Comparison of ENCODE assay signal across 8 cellular contexts in genomic region chr19:56595548-56595899, GRCh38. TPM values are rescaled to one million over a fixed set of nuclear protein-coding genes. Genes with fewer than 3 reads are reported as not detected.
A peak's percentile ranks its signal among the peaks of the same experiment; 100 is the strongest.
DNase-seq lines count a peak whose midpoint lies in the region; ATAC-seq and TF ChIP-seq lines count a peak whose summit lies in the region.

No MANE protein-coding gene starts in this region.

- H3K4me3 Mint-ChIP-seq in CD8-positive, alpha-beta T cell = peak overlapping the region; percentile 91
- peak overlapping the region; percentile 94 for H3K4me3 Mint-ChIP-seq in type B pancreatic cell

- 3% methylated on average over 4 of the region's 4 CpGs for WGBS in liver

- peak overlapping the region; percentile 58 for H3K27ac ChIP-seq in CD8-positive, alpha-beta T cell (ENCODE audit: low read depth, low read length)
- H3K27ac ChIP-seq in ascending aorta = peak overlapping the region; percentile 67 to 75
- H3K27ac ChIP-seq in liver (ENCODE audit: low read depth in 1 of 2, low read length in 2 of 2) = peak overlapping the region; percentile 25 to 36

- H3K9me3 Mint-ChIP-seq in CD8-positive, alpha-beta T cell = peaks cover 21% of the 10 kb centered on the region
- peaks cover 12% of the 10 kb centered on the region for H3K9me3 Mint-ChIP-seq in type B pancreatic cell

- H3K27me3 Mint-ChIP-seq in CD8-positive, alpha-beta T cell (ENCODE audit: low read depth) = no peaks in the 10 kb centered on the region
- H3K27me3 Mint-ChIP-seq in type B pancreatic cell = no peaks in the 10 kb centered on the region

- TF ChIP-seq RAD21 in liver (IDR thresholded peaks at IDR 0.05) = no peak

- H3K9me3 ChIP-seq in CD8-positive, alpha-beta T cell (ENCODE audit: low read length) = no peaks in the 10 kb centered on the region
- H3K9me3 ChIP-seq in ascending aorta (peaks cover 4 to 32% of the 10 kb centered on the region in 2 donors), liver (ENCODE audit: control insufficient read depth in 4 of 4, low read length in 3 of 4) (peaks cover 10 to 32% (median 24%) of the 10 kb centered on the region in 4 donors)

- CTCF ChIA-PET in CD8-positive, alpha-beta T cell (lab: Charles Lee) = no interaction called here

- intact Hi-C loops in CD8-positive, alpha-beta T cell (cut with DNase I, micrococcal nuclease) = loop anchor here (1.0 to 10.0 kb wide), 8 partner anchors 28 to 1559 kb away; partner anchors contain the start of genes ZFP28 (in 2 of the 2), ZNF470 (in 2 of the 2), ZNF582 (in 2 of the 2) and ZNF835 (in 2 of the 2)
- intact Hi-C loops in ascending aorta (cut with DNase I) = loop anchor here (1.0 to 10.0 kb wide), 6 partner anchors 28 to 1217 kb away; partner anchors contain the start of genes ZFP28, ZNF470, ZNF471 and ZNF552

- no peaks in the 10 kb centered on the region for H3K36me3 ChIP-seq in CD8-positive, alpha-beta T cell (ENCODE audit: insufficient read depth, low read length)
- H3K36me3 ChIP-seq in ascending aorta = peaks cover 0 to 11% of the 10 kb centered on the region in 2 donors
- H3K36me3 ChIP-seq in liver (ENCODE audit: control insufficient read depth in 4 of 4, insufficient read depth in 3 of 4, low read depth in 1 of 4, low read length in 3 of 4) = peaks cover 0 to 4% (median 2%) of the 10 kb centered on the region in 4 donors

- POLR2A ChIA-PET in CD8-positive, alpha-beta T cell (lab: Charles Lee) = interaction anchor here (0.8 to 1.1 kb wide), 4 partner anchors 22 to 1407 kb away, joined by 3 to 5 read pairs (median 4); partner anchors contain the start of genes ZNF583 and ZNF606

- no peak for TF ChIP-seq CTCF in CD8-positive, alpha-beta T cell (IDR thresholded peaks at IDR 0.05)
- TF ChIP-seq CTCF in ascending aorta (IDR thresholded peaks at IDR 0.05) = no peak
- no peak for TF ChIP-seq CTCF in liver (IDR thresholded peaks at IDR 0.05; ENCODE audit: low read depth, low read length, missing input control)
- TF ChIP-seq CTCF in type B pancreatic cell (conservative IDR thresholded peaks at IDR 0.05) = no peak

- peak overlapping the region; percentile 45 for H3K4me3 ChIP-seq in CD8-positive, alpha-beta T cell (ENCODE audit: low read depth, low read length)
- H3K4me3 ChIP-seq in ascending aorta (peak overlapping the region; percentile 92 to 98), liver (ENCODE audit: low read depth in 1 of 3, low read length in 3 of 3) (peak overlapping the region; percentile 65 to 90 (median 86))

- H3K4me1 ChIP-seq in CD8-positive, alpha-beta T cell (ENCODE audit: insufficient read depth, low read length) = peaks cover 18% of the 10 kb centered on the region
- no peaks in the 10 kb centered on the region for H3K4me1 ChIP-seq in ascending aorta
- peaks cover 0 to 4% (median 2%) of the 10 kb centered on the region in 4 donors for H3K4me1 ChIP-seq in liver (ENCODE audit: control insufficient read depth in 4 of 4, insufficient read depth in 4 of 4, low read length in 3 of 4)

- peaks cover 35% of the 10 kb centered on the region for H3K36me3 Mint-ChIP-seq in CD8-positive, alpha-beta T cell
- peaks cover 35% of the 10 kb centered on the region for H3K36me3 Mint-ChIP-seq in type B pancreatic cell

- H3K9ac ChIP-seq in liver (ENCODE audit: low read depth in 1 of 2, low read length in 2 of 2) = peak overlapping the region; percentile 29 to 62

- H3K27me3 ChIP-seq in CD8-positive, alpha-beta T cell (ENCODE audit: insufficient read depth, low read length) = no peaks in the 10 kb centered on the region
- H3K27me3 ChIP-seq in ascending aorta = no peaks in the 10 kb centered on the region
- no peaks in the 10 kb centered on the region for H3K27me3 ChIP-seq in liver (ENCODE audit: control insufficient read depth in 4 of 4, insufficient read depth in 4 of 4, low read length in 3 of 4)

- DNase-seq in CD8-positive, alpha-beta T cell = no peak
- DNase-seq in ascending aorta (ENCODE audit: low spot score in 2 of 2) = no peak
- no peak for DNase-seq in type B pancreatic cell (ENCODE audit: extremely low spot score, unreplicated experiment)
- DNase-seq in effector CD4-positive, alpha-beta T cell = no peak
- DNase-seq in DMS 273 (lab: John Stamatoyannopoulos, UW; ENCODE audit: unreplicated experiment) = no peak
- no peak for DNase-seq in occipital lobe (lab: John Stamatoyannopoulos, UW)

- ATAC-seq in CD8-positive, alpha-beta T cell = peak; percentile 26
- ATAC-seq in HG03064 (IDR thresholded peaks at IDR 0.05; ENCODE audit: low read depth, unreplicated experiment) = peak; percentile 22

- H3K27ac Mint-ChIP-seq in CD8-positive, alpha-beta T cell = peak overlapping the region; percentile 91
- H3K27ac Mint-ChIP-seq in type B pancreatic cell = peak overlapping the region; percentile 67

- H3K4me1 Mint-ChIP-seq in CD8-positive, alpha-beta T cell (ENCODE audit: low read depth) = peaks cover 20% of the 10 kb centered on the region
- H3K4me1 Mint-ChIP-seq in type B pancreatic cell (ENCODE audit: unreplicated experiment) = peaks cover 8% of the 10 kb centered on the region

TF ChIP-seq in liver, 16 proteins besides CTCF, POLR2A, EP300 and RAD21:
- TF ChIP-seq SP1 (IDR thresholded peaks at IDR 0.05) = no peak
- TF ChIP-seq NR2F2 (IDR thresholded peaks at IDR 0.05) = no peak
- no peak for TF ChIP-seq EGR1 (IDR thresholded peaks at IDR 0.05; ENCODE audit: low read depth in 2 of 2)

RNA-seq across cellular contexts. Expression of gene ZNF71, which starts 0.4 kb away (rescaled TPM):
- 1 to 10 TPM; 2.4 to 2.8 TPM for total RNA-seq in CD8-positive, alpha-beta T cell
- 30.5 TPM for total RNA-seq in ascending aorta
- total RNA-seq in liver = 1 to 10 TPM; 2.2 to 3.4 TPM
- polyA plus RNA-seq in liver = 1 to 10 TPM in 1 of 2 donors, under 1 TPM in 1; 0.46 to 1.4 TPM
- total RNA-seq in type B pancreatic cell (ENCODE audit: low replicate concordance) = 10.4 and 15.8 TPM in 2 replicates
- 19.5 TPM for total RNA-seq in occipital lobe

RNA-seq across cellular contexts. Expression of gene ZNF470, which starts 28.3 kb away (rescaled TPM):
- total RNA-seq in CD8-positive, alpha-beta T cell = 1 to 10 TPM in 1 of 2 experiments, under 1 TPM in 1; 0.33 to 1.1 TPM
- total RNA-seq in ascending aorta = 0.21 TPM
- 1 to 10 TPM; 1.8 to 2.8 TPM for total RNA-seq in liver
- 1 to 10 TPM in 1 of 2 donors, under 1 TPM in 1; 0.95 to 1.3 TPM for polyA plus RNA-seq in liver
- 5.1 and 6.5 TPM in 2 replicates for total RNA-seq in type B pancreatic cell (ENCODE audit: low replicate concordance)
- 13.7 TPM for total RNA-seq in occipital lobe

RNA-seq across cellular contexts. Expression of gene SMIM17, which starts 47.4 kb away (rescaled TPM):
- total RNA-seq in CD8-positive, alpha-beta T cell = not detected
- total RNA-seq in ascending aorta (not detected), liver (under 1 TPM in 1 of 2 donors, not detected in 1; 0.28 TPM), type B pancreatic cell (ENCODE audit: low replicate concordance) (0.43 and 1.1 TPM in 2 replicates), occipital lobe (20.3 TPM)
- not detected for polyA plus RNA-seq in liver

RNA-seq across cellular contexts. Expression of gene ZFP28, which starts 56.8 kb away (rescaled TPM):
- 1 to 10 TPM; 2.3 to 3.8 TPM for total RNA-seq in CD8-positive, alpha-beta T cell
- 20.1 TPM for total RNA-seq in ascending aorta
- total RNA-seq in liver = 1 to 10 TPM; 1.2 to 1.3 TPM
- polyA plus RNA-seq in liver = under 1 TPM; 0.47 TPM
- total RNA-seq in type B pancreatic cell (ENCODE audit: low replicate concordance) = 6.2 and 7.2 TPM in 2 replicates
- 45.4 TPM for total RNA-seq in occipital lobe

Comparison
In these comparisons a context has a peak if more than half of its experiments do, and no peak if none do; other contexts are left out.
1. H3K4me3 ChIP-seq: peak in every context shown above with its lines; median percentile 95 in ascending aorta; 86 in liver; 45 in CD8-positive, alpha-beta T cell.